Comparison of ENCODE assay signal across 1 cellular context in genomic region chr5:127650022-127650421, GRCh38.
TF ChIP-seq lines count a peak whose summit lies in the region.

No MANE protein-coding gene starts in this region.

TF ChIP-seq in HEK293, 187 proteins besides CTCF, POLR2A, EP300 and RAD21 (continued from another document):
- TF ChIP-seq ZNF280C (tag by site-specific recombination; IDR thresholded peaks at IDR 0.05) (no peak), ZNF223 (tag by site-specific recombination; IDR thresholded peaks at IDR 0.05) (no peak), ZNF692 (tag by site-specific recombination; IDR thresholded peaks at IDR 0.05) (no peak), ZNF391 (tag by site-specific recombination; IDR thresholded peaks at IDR 0.05; ENCODE audit: borderline replicate concordance, low read depth) (no peak)
